In the genomic region with DNA sequence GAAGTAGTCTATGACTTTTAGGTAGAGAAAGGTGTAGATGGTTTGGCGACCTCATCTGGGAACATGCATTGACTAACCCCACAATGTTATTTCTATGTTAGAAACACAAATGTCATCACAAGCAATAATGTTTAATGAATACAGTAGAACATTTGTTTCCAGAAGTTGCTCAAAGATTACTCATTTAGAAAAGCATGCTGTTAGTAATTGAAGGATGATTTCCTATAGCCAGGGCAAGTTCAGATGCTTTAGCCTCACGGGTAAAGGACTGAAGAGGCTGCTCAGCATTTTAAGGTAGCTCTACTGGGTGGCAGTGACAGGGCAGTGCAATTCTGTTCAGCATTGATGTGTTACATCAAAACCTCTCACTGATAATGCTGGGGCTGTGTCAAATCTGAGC, we compare ENCODE assay signal across 17 cellular contexts.
DNase-seq lines count a peak whose midpoint lies in the region; TF ChIP-seq lines count a peak whose summit lies in the region.
"Had no signal": no experiment of that assay in that cellular context is flagged by ENCODE, and none has a peak within 500 bp of the region (broad histone marks: within the 10 kb centered on the region; RNA-seq: fewer than 3 reads in every experiment).

No MANE protein-coding gene starts in this region.

- H3K27ac ChIP-seq in dorsolateral prefrontal cortex: no peak overlapping the region
- H3K27ac ChIP-seq: PC-9 had no signal

- H3K4me3 ChIP-seq in epithelial cell of esophagus (ENCODE audit: low read length): no peak overlapping the region
- no peak overlapping the region for H3K4me3 ChIP-seq in dorsolateral prefrontal cortex
- H3K4me3 ChIP-seq: GM23338, MG63, PC-9 had no signal

- TF ChIP-seq CTCF in epithelial cell of esophagus (IDR thresholded peaks at IDR 0.05; ENCODE audit: insufficient read depth, low read depth, low read length, missing control alignments): no peak
- TF ChIP-seq CTCF in dorsolateral prefrontal cortex (IDR thresholded peaks at IDR 0.05 in 54 of 56, conservative IDR thresholded peaks at IDR 0.05 in 2 of 56; ENCODE audit: low read depth in 1 of 56, partially characterized antibody in 56 of 56): no peak

- H3K27me3 ChIP-seq in dorsolateral prefrontal cortex: no peaks in the 10 kb centered on the region
- H3K27me3 ChIP-seq: MG63 had no signal

- intact Hi-C loops in dorsolateral prefrontal cortex (cut with DNase I): no loop called here

- DNase-seq in AG08395 (ENCODE audit: low spot score): peak; percentile 34
- DNase-seq in HCEC 1CT: peak; percentile 61
- DNase-seq in epithelial cell of esophagus (ENCODE audit: low read depth): peak; percentile 48
- peak; percentile 16 for DNase-seq in kidney glomerular epithelial cell (lab: John Stamatoyannopoulos, UW)
- DNase-seq in dorsolateral prefrontal cortex: no peak
- DNase-seq in HuH-7 (ENCODE audit: low spot score): no peak
- DNase-seq in stimulated activated CD4-positive, alpha-beta T cell treated with anti-CD3 and anti-CD28 coated beads, Interleukin-15, amount 100 ng/mL, for 24 hours: no peak
- no peak for DNase-seq in retina
- DNase-seq: 8988T; CD4-positive, CD25-positive, alpha-beta regulatory T cell; DMS79 treated with DMSO at 0.1 percent for 48 hours; GDM1; MG63; NCI-H1092 treated with DMSO at 0.1 percent for 48 hours; NCI-H1694; PC-9 had no signal

Comparison
In these comparisons a context has a peak if more than half of its experiments do, and no peak if none do; other contexts are left out.
1. DNase-seq: peak in AG08395 (single experiment), HCEC 1CT (single experiment), epithelial cell of esophagus (single experiment) and kidney glomerular epithelial cell (single experiment); none in dorsolateral prefrontal cortex (0 of 10), HuH-7 (single experiment), stimulated activated CD4-positive, alpha-beta T cell treated with anti-CD3 and anti-CD28 coated beads, Interleukin-15, amount 100 ng/mL, for 24 hours (single experiment) and retina (single experiment).